In the genomic region with DNA sequence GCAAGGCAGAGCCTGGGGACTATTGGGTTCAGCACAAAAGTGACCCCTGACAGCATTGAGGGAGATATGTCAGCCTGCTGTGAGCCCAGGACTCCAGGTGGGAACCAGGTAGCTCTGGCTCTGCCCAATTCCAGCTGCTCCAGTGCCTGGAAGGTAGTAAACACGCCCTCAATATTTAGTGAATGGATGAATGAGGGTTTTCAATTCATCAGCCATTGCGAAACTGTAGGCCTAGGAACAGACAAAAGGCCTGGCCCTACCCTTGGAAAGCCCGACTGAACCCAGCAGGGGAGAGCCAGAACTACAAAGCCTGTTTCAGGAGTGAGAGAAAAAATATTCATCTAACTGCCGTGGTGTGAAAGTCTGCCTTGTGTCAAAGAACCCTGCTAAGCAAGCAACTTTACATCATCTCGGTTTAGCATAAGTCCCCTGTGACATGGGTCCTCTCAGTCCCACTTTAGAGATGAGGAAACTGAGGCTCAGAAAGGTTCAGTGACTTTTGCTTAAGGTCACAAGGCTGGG, we compare ENCODE assay signal across 11 cellular contexts. TPM values are rescaled to one million over a fixed set of nuclear protein-coding genes. Genes with fewer than 3 reads are reported as not detected.
A peak's percentile ranks its signal among the peaks of the same experiment; 100 is the strongest.
DNase-seq lines count a peak whose midpoint lies in the region; ATAC-seq and TF ChIP-seq lines count a peak whose summit lies in the region.
"Had no signal": no experiment of that assay in that cellular context is flagged by ENCODE, and none has a peak within 500 bp of the region (broad histone marks: within the 10 kb centered on the region; RNA-seq: fewer than 3 reads in every experiment).

No MANE protein-coding gene starts in this region.

- peaks cover 41% of the 10 kb centered on the region for H3F3A ChIP-seq in MM.1S (ENCODE audit: insufficient read depth, low read length)

- H3K4me1 Mint-ChIP-seq in activated naive CD8-positive, alpha-beta T cell treated with anti-CD3 and anti-CD28 coated beads for 36 hours, result peaks cover 60% of the 10 kb centered on the region

- peak overlapping the region; percentile 29; the same call in 1 of the 2 replicates for H3K4me2 ChIP-seq in MM.1S (ENCODE audit: low read depth, low read length)
- H3K4me2 ChIP-seq: SK-N-SH had no signal

- peaks cover 10% of the 10 kb centered on the region for H3K36me3 Mint-ChIP-seq in activated naive CD8-positive, alpha-beta T cell treated with anti-CD3 and anti-CD28 coated beads for 36 hours

- H4K20me1 ChIP-seq in MM.1S (ENCODE audit: insufficient read depth, low read length), result no peaks in the 10 kb centered on the region

- intact Hi-C loops in upper lobe of right lung (cut with DNase I), result loop anchor here (10.0 kb wide), 1 partner anchor 171 kb away; no protein-coding TSS in a partner anchor

- no peaks in the 10 kb centered on the region for H3K9me3 ChIP-seq in MM.1S (replicated peaks; ENCODE audit: insufficient read depth, low read length)
- H3K9me3 ChIP-seq in mucosa of stomach (ENCODE audit: control insufficient read depth, low read length), result no peaks in the 10 kb centered on the region
- H3K9me3 ChIP-seq in upper lobe of right lung, result no peaks in the 10 kb centered on the region
- H3K9me3 ChIP-seq: SK-N-SH, uterus had no signal

- H3K27ac Mint-ChIP-seq in activated naive CD8-positive, alpha-beta T cell treated with anti-CD3 and anti-CD28 coated beads for 36 hours, result peak overlapping the region; percentile 34

- H3K4me3 Mint-ChIP-seq in activated naive CD8-positive, alpha-beta T cell treated with anti-CD3 and anti-CD28 coated beads for 36 hours, result no peak overlapping the region

- H3K4me1 ChIP-seq in MM.1S (ENCODE audit: low read length) (peaks cover 72% of the 10 kb centered on the region), mucosa of stomach (ENCODE audit: control insufficient read depth, insufficient read depth, low read length) (peaks cover 45% of the 10 kb centered on the region), upper lobe of right lung (peaks cover 24% of the 10 kb centered on the region)
- H3K4me1 ChIP-seq: uterus had no signal

- peak overlapping the region; percentile 32; the same call in 1 of the 2 replicates for H3K9ac ChIP-seq in MM.1S (ENCODE audit: low read length)
- H3K9ac ChIP-seq in mucosa of stomach (ENCODE audit: low read length), result peak overlapping the region; percentile 7
- H3K9ac ChIP-seq: SK-N-SH had no signal

- no peaks in the 10 kb centered on the region for H3K9me3 Mint-ChIP-seq in activated naive CD8-positive, alpha-beta T cell treated with anti-CD3 and anti-CD28 coated beads for 36 hours

- H3K36me3 ChIP-seq in MM.1S (replicated peaks; ENCODE audit: insufficient read depth, low read length) (no peaks in the 10 kb centered on the region), mucosa of stomach (ENCODE audit: control insufficient read depth, insufficient read depth, low read length) (no peaks in the 10 kb centered on the region), upper lobe of right lung (no peaks in the 10 kb centered on the region)
- H3K36me3 ChIP-seq: uterus had no signal

- ATAC-seq in upper lobe of right lung, result no peak

- H2AFZ ChIP-seq in MM.1S (ENCODE audit: low read length), result peak overlapping the region; percentile 25

- no peaks in the 10 kb centered on the region for H3K9me2 ChIP-seq in MM.1S (replicated peaks; ENCODE audit: insufficient read depth, low read length)
- H3K9me2 ChIP-seq: SK-N-SH had no signal

- H3K27ac ChIP-seq in MM.1S (ENCODE audit: low read length) (peak overlapping the region; percentile 79), upper lobe of right lung (no peak overlapping the region)
- H3K27ac ChIP-seq: uterus had no signal

- H3K27me3 Mint-ChIP-seq in activated naive CD8-positive, alpha-beta T cell treated with anti-CD3 and anti-CD28 coated beads for 36 hours, result no peaks in the 10 kb centered on the region

- DNase-seq in NCI-H2196 (lab: John Stamatoyannopoulos, UW; ENCODE audit: unreplicated experiment), result peak; percentile 19
- no peak for DNase-seq in NCI-H2196 treated with DMSO at 0.1 percent for 48 hours (lab: John Stamatoyannopoulos, UW; ENCODE audit: unreplicated experiment)
- peak; percentile 48 for DNase-seq in MM.1S
- no peak for DNase-seq in activated naive CD8-positive, alpha-beta T cell treated with anti-CD3 and anti-CD28 coated beads for 36 hours
- no peak for DNase-seq in AML-193 (lab: John Stamatoyannopoulos, UW)
- DNase-seq in GM19240 (ENCODE audit: insufficient read length, low spot score), result no peak
- no peak for DNase-seq in upper lobe of right lung
- DNase-seq: NCI-H1694, SK-N-SH, uterus had no signal

- H3K27me3 ChIP-seq in MM.1S (replicated peaks; ENCODE audit: insufficient read depth, low read length) (no peaks in the 10 kb centered on the region), mucosa of stomach (ENCODE audit: control insufficient read depth, insufficient read depth, low read length) (peaks cover 3% of the 10 kb centered on the region), upper lobe of right lung (no peaks in the 10 kb centered on the region)
- H3K27me3 ChIP-seq: uterus had no signal

- H3K79me2 ChIP-seq in MM.1S (ENCODE audit: low read length), result peaks cover 15% of the 10 kb centered on the region

- TF ChIP-seq CTCF in MM.1S (IDR thresholded peaks at IDR 0.05; ENCODE audit: low read length) (no peak), upper lobe of right lung (IDR thresholded peaks at IDR 0.05) (no peak)

- no peak overlapping the region for H3K4me3 ChIP-seq in MM.1S (ENCODE audit: low read length)
- H3K4me3 ChIP-seq in mucosa of stomach (ENCODE audit: low read length), result no peak overlapping the region
- no peak overlapping the region for H3K4me3 ChIP-seq in upper lobe of right lung
- H3K4me3 ChIP-seq: uterus had no signal

RNA-seq across cellular contexts. Expression of a gene that starts 8.1 kb away (rescaled TPM):
- 100 to 1,000 TPM; 308 to 310 TPM for total RNA-seq in activated naive CD8-positive, alpha-beta T cell treated with anti-CD3 and anti-CD28 coated beads for 36 hours
- 65.6 TPM for total RNA-seq in upper lobe of right lung

RNA-seq across cellular contexts. Expression of a gene that starts 25.1 kb away (rescaled TPM):
- total RNA-seq in activated naive CD8-positive, alpha-beta T cell treated with anti-CD3 and anti-CD28 coated beads for 36 hours, result not detected
- total RNA-seq in upper lobe of right lung, result 0.32 TPM
- total RNA-seq: uterus had no signal

RNA-seq across cellular contexts. Expression of a gene that starts 38.8 kb away (rescaled TPM):
- total RNA-seq in activated naive CD8-positive, alpha-beta T cell treated with anti-CD3 and anti-CD28 coated beads for 36 hours, result under 1 TPM; 0.14 to 0.33 TPM
- total RNA-seq in upper lobe of right lung, result not detected

RNA-seq across cellular contexts. Expression of a gene that starts 48.5 kb away (rescaled TPM):
- total RNA-seq in activated naive CD8-positive, alpha-beta T cell treated with anti-CD3 and anti-CD28 coated beads for 36 hours, result 1 to 10 TPM; 4.7 to 4.9 TPM
- 2.4 TPM for total RNA-seq in upper lobe of right lung

RNA-seq across cellular contexts. Expression of a gene that starts 52.6 kb away (rescaled TPM):
- total RNA-seq in activated naive CD8-positive, alpha-beta T cell treated with anti-CD3 and anti-CD28 coated beads for 36 hours, result under 1 TPM in 1 of 2 experiments, not detected in 1; 0.19 TPM
- total RNA-seq in upper lobe of right lung, result not detected
- total RNA-seq: uterus had no signal

Comparison
In these comparisons a context has a peak if more than half of its experiments do, and no peak if none do; other contexts are left out.
1. DNase-seq: peak in NCI-H2196 (single experiment) and MM.1S (single experiment); none in NCI-H2196 treated with DMSO at 0.1 percent for 48 hours (single experiment), activated naive CD8-positive, alpha-beta T cell treated with anti-CD3 and anti-CD28 coated beads for 36 hours (single experiment), AML-193 (0 of 2), GM19240 (single experiment) and upper lobe of right lung (single experiment).